In genomic region chr4:137069473-137069872, GRCh38 we compare ENCODE assay signal across 25 cellular contexts.
DNase-seq lines count a peak whose midpoint lies in the region; TF ChIP-seq lines count a peak whose summit lies in the region.
"Had no signal": no experiment of that assay in that cellular context is flagged by ENCODE, and none has a peak within 500 bp of the region (broad histone marks: within the 10 kb centered on the region; RNA-seq: fewer than 3 reads in every experiment).

No MANE protein-coding gene starts in this region.

- no peaks in the 10 kb centered on the region for H3K9me2 ChIP-seq in GM23248 (ENCODE audit: insufficient read depth)

- no TSS peak for BruUV-seq in Caco-2 (replicated peaks; lab: Mats Ljungman, UMichigan)

- H4K5ac ChIP-seq in H9 (ENCODE audit: insufficient read length, low read depth, low read length): no peak overlapping the region
- no peak overlapping the region for H4K5ac ChIP-seq in mesendoderm (ENCODE audit: low read length)

- WGBS in H9 (ENCODE audit: extremely low coverage, insufficient read length, low lambda C conversion rate): no CpG with 5 or more reads among the region's 2 CpGs
- no CpG with 5 or more reads among the region's 2 CpGs for WGBS in mesendoderm (ENCODE audit: extremely low coverage, insufficient coverage, low lambda C conversion rate)
- 90 to 94% methylated on average over 2 of the region's 2 CpGs for WGBS in GM23248 (ENCODE audit: low coverage in 1 of 2, low lambda C conversion rate in 2 of 2, missing lambda C conversion rate in 2 of 2), 2 experiments

- H3K9me3 ChIP-seq in H9 (ENCODE audit: control insufficient read depth, low read depth, low read length) (no peaks in the 10 kb centered on the region), GM23248 (ENCODE audit: low read depth) (no peaks in the 10 kb centered on the region), Caco-2 (no peaks in the 10 kb centered on the region)
- H3K9me3 ChIP-seq: adrenal gland, esophagus muscularis mucosa, psoas muscle, suprapubic skin had no signal

- H3K4me3 Mint-ChIP-seq in H9: no peak overlapping the region
- no peak overlapping the region for H3K4me3 Mint-ChIP-seq in Caco-2 (ENCODE audit: unreplicated experiment)
- H3K4me3 Mint-ChIP-seq: activated CD4-positive, alpha-beta memory T cell treated with anti-CD3 and anti-CD28 coated beads, Interleukin-2, amount 10 ng/mL, durations not matched to agents 7 days and 5 days; B cell; stimulated activated memory B cell treated with anti-CD40 and anti-IgM and Interleukin-4, amounts not matched to agents 10 μg/mL and 1 μg/mL and 100 μg/mL, for 72 hours had no signal

- CTCF ChIA-PET in Caco-2 (lab: Charles Lee): no interaction called here

- H2BK20ac ChIP-seq in H9 (ENCODE audit: low read depth, low read length, poor library complexity, severe bottlenecking): no peak overlapping the region

- H3K9me3 Mint-ChIP-seq in H9: no peaks in the 10 kb centered on the region
- no peaks in the 10 kb centered on the region for H3K9me3 Mint-ChIP-seq in Caco-2 (ENCODE audit: unreplicated experiment)

- in situ Hi-C loops in GM23248 (cut with MboI): no loop called here

- no peaks in the 10 kb centered on the region for H3F3A ChIP-seq in GM23248 (ENCODE audit: insufficient read depth)

- H2BK15ac ChIP-seq in H9 (ENCODE audit: low read depth, low read length) (no peak overlapping the region), mesendoderm (replicated peaks; ENCODE audit: low read depth) (no peak overlapping the region)

- intact Hi-C loops in Caco-2 (cut with micrococcal nuclease; ENCODE audit: unreplicated experiment): no loop called here

- H2BK120ac ChIP-seq in H9 (ENCODE audit: low read depth, low read length, poor library complexity, severe bottlenecking) (no peak overlapping the region), mesendoderm (ENCODE audit: low read depth, low read length) (no peak overlapping the region)

- H3K79me2 ChIP-seq in H9 (ENCODE audit: insufficient read depth, low read length): no peaks in the 10 kb centered on the region
- H3K79me2 ChIP-seq in mesendoderm (ENCODE audit: control insufficient read depth, insufficient read depth, low read length): no peaks in the 10 kb centered on the region
- no peaks in the 10 kb centered on the region for H3K79me2 ChIP-seq in GM23248 (ENCODE audit: insufficient read depth)

- H3K27me3 Mint-ChIP-seq in H9 (ENCODE audit: low read depth) (no peaks in the 10 kb centered on the region), Caco-2 (ENCODE audit: insufficient read depth, unreplicated experiment) (no peaks in the 10 kb centered on the region)
- H3K27me3 Mint-ChIP-seq: activated CD4-positive, alpha-beta memory T cell treated with anti-CD3 and anti-CD28 coated beads, Interleukin-2, amount 10 ng/mL, durations not matched to agents 7 days and 5 days; B cell; stimulated activated memory B cell treated with anti-CD40 and anti-IgM and Interleukin-4, amounts not matched to agents 10 μg/mL and 1 μg/mL and 100 μg/mL, for 72 hours had no signal

- H2BK5ac ChIP-seq in H9 (ENCODE audit: insufficient read length, low read length): no peak overlapping the region
- no peak overlapping the region for H2BK5ac ChIP-seq in mesendoderm (ENCODE audit: low read length)

- H3K4ac ChIP-seq in H9 (ENCODE audit: low read depth, low read length) (no peak overlapping the region), mesendoderm (ENCODE audit: low read depth, low read length) (no peak overlapping the region)

- H3K9ac ChIP-seq in H9 (ENCODE audit: extremely low read depth, insufficient read length, low read length) (no peak overlapping the region), mesendoderm (ENCODE audit: low read length) (no peak overlapping the region), GM23248 (no peak overlapping the region)

- H3K4me1 Mint-ChIP-seq in H9: peaks cover 0 to 3% of the 10 kb centered on the region in 2 experiments; a peak in 2 of 4 replicates
- H3K4me1 Mint-ChIP-seq in Caco-2 (ENCODE audit: low read depth, unreplicated experiment): no peaks in the 10 kb centered on the region
- H3K4me1 Mint-ChIP-seq: activated CD4-positive, alpha-beta memory T cell treated with anti-CD3 and anti-CD28 coated beads, Interleukin-2, amount 10 ng/mL, durations not matched to agents 7 days and 5 days; B cell; stimulated activated memory B cell treated with anti-CD40 and anti-IgM and Interleukin-4, amounts not matched to agents 10 μg/mL and 1 μg/mL and 100 μg/mL, for 72 hours had no signal

- H2AFZ ChIP-seq in H9 (ENCODE audit: low read length) (no peak overlapping the region), GM23248 (no peak overlapping the region)

- no peak overlapping the region for H2BK12ac ChIP-seq in H9 (ENCODE audit: insufficient read length, low read depth, low read length)

- no peaks in the 10 kb centered on the region for H3K23me2 ChIP-seq in H9 (ENCODE audit: insufficient read length, low read depth, low read length, poor library complexity, severe bottlenecking)

- H3K27ac Mint-ChIP-seq in H9: no peak overlapping the region
- H3K27ac Mint-ChIP-seq in Caco-2 (ENCODE audit: unreplicated experiment): no peak overlapping the region
- H3K27ac Mint-ChIP-seq: activated CD4-positive, alpha-beta memory T cell treated with anti-CD3 and anti-CD28 coated beads, Interleukin-2, amount 10 ng/mL, durations not matched to agents 7 days and 5 days; B cell; stimulated activated memory B cell treated with anti-CD40 and anti-IgM and Interleukin-4, amounts not matched to agents 10 μg/mL and 1 μg/mL and 100 μg/mL, for 72 hours had no signal

- no peak overlapping the region for H3K27ac ChIP-seq in H9 (ENCODE audit: insufficient read length, low read depth, low read length)
- no peak overlapping the region for H3K27ac ChIP-seq in mesendoderm (ENCODE audit: low read depth, low read length)
- H3K27ac ChIP-seq in GM23248: no peak overlapping the region
- H3K27ac ChIP-seq: adrenal gland, brain microvascular endothelial cell, esophagus muscularis mucosa, HL-60, psoas muscle, suprapubic skin had no signal

- peak; percentile 4 for DNase-seq in GM12865 (ENCODE audit: low read depth)
- DNase-seq in H9: no peak
- peak; percentile 16 for DNase-seq in OCI-M1 (lab: John Stamatoyannopoulos, UW)
- DNase-seq in mesendoderm: peak; percentile 41
- no peak for DNase-seq in GM23248
- no peak for DNase-seq in NCI-H1092 (lab: John Stamatoyannopoulos, UW)
- no peak for DNase-seq in Caco-2
- DNase-seq: activated CD4-positive, alpha-beta memory T cell treated with anti-CD3 and anti-CD28 coated beads, Interleukin-2, amount 10 ng/mL, durations not matched to agents 7 days and 5 days; adrenal gland; brain microvascular endothelial cell; effector memory CD4-positive, alpha-beta T cell; EL; IMR-90; kidney; NCI-H1694; NCI-H2171 treated with DMSO at 0.1 percent for 48 hours; NCI-H524 treated with DMSO at 0.1 percent for 48 hours; psoas muscle; T1000 had no signal

- H4K8ac ChIP-seq in H9 (replicated peaks; ENCODE audit: insufficient read length, low read depth, low read length) (no peak overlapping the region), mesendoderm (ENCODE audit: low read depth, low read length) (no peak overlapping the region)

- H3K4me3 ChIP-seq in GM12865 (ENCODE audit: low read depth, low read length) (no peak overlapping the region), mesendoderm (ENCODE audit: low read length) (no peak overlapping the region), GM23248 (no peak overlapping the region), Caco-2 (ENCODE audit: low read depth, low read length) (no peak overlapping the region)
- H3K4me3 ChIP-seq: adrenal gland, esophagus muscularis mucosa, lung, psoas muscle, suprapubic skin had no signal

- H3K36me3 ChIP-seq in mesendoderm (ENCODE audit: control insufficient read depth, insufficient read depth, low read length) (no peaks in the 10 kb centered on the region), GM23248 (ENCODE audit: low read depth) (no peaks in the 10 kb centered on the region), Caco-2 (ENCODE audit: control insufficient read depth, insufficient read depth, low read length) (no peaks in the 10 kb centered on the region)
- H3K36me3 ChIP-seq: adrenal gland, brain microvascular endothelial cell, esophagus muscularis mucosa, suprapubic skin had no signal

- no peak overlapping the region for H4K91ac ChIP-seq in H9 (ENCODE audit: insufficient read length, low read depth, low read length)

- H4K20me1 ChIP-seq in H9 (ENCODE audit: control insufficient read depth, insufficient read depth, insufficient read length): no peaks in the 10 kb centered on the region
- H4K20me1 ChIP-seq in GM23248 (ENCODE audit: insufficient read depth): no peaks in the 10 kb centered on the region

- H3K14ac ChIP-seq in H9 (ENCODE audit: insufficient read depth, low read length): no peak overlapping the region

- H3K56ac ChIP-seq in H9 (ENCODE audit: insufficient read length, low read depth, low read length) (no peak overlapping the region), mesendoderm (ENCODE audit: low read length) (no peak overlapping the region)

- H3K23ac ChIP-seq in H9 (ENCODE audit: insufficient read length, low read depth, low read length) (no peak overlapping the region), mesendoderm (ENCODE audit: low read length) (no peak overlapping the region)

- no peaks in the 10 kb centered on the region for H3K79me1 ChIP-seq in H9 (ENCODE audit: insufficient read depth, low read depth, low read length, poor library complexity, severe bottlenecking)
- H3K79me1 ChIP-seq in mesendoderm (ENCODE audit: low read length): no peaks in the 10 kb centered on the region

- no peaks in the 10 kb centered on the region for H3K27me3 ChIP-seq in H9 (ENCODE audit: insufficient read depth, low read length)
- no peaks in the 10 kb centered on the region for H3K27me3 ChIP-seq in mesendoderm (ENCODE audit: insufficient read depth, low read length, poor library complexity)
- H3K27me3 ChIP-seq in GM23248 (replicated peaks; ENCODE audit: insufficient read depth): no peaks in the 10 kb centered on the region
- no peaks in the 10 kb centered on the region for H3K27me3 ChIP-seq in Caco-2 (replicated peaks; ENCODE audit: control insufficient read depth, insufficient read depth, low read length)
- H3K27me3 ChIP-seq: adrenal gland, brain microvascular endothelial cell, esophagus muscularis mucosa, suprapubic skin had no signal

- H3K4me1 ChIP-seq in H9 (ENCODE audit: insufficient read depth, low read length) (no peaks in the 10 kb centered on the region), mesendoderm (ENCODE audit: control insufficient read depth, low read depth, low read length) (no peaks in the 10 kb centered on the region), GM23248 (ENCODE audit: insufficient read depth) (no peaks in the 10 kb centered on the region), Caco-2 (no peaks in the 10 kb centered on the region)
- H3K4me1 ChIP-seq: adrenal gland, esophagus muscularis mucosa, psoas muscle, suprapubic skin had no signal

- TF ChIP-seq CTCF in GM12865 (IDR thresholded peaks at IDR 0.05; ENCODE audit: insufficient read depth, low read depth, low read length, missing control alignments) (no peak), H9 (conservative IDR thresholded peaks at IDR 0.05) (peak; percentile 46), Caco-2 (IDR thresholded peaks at IDR 0.05; ENCODE audit: insufficient read depth in 1 of 2, low read depth in 1 of 2, low read length in 1 of 2, severe bottlenecking in 1 of 2, unreplicated experiment in 1 of 2) (peak in 1 of 2 experiments; percentile 7)

- POLR2A ChIA-PET in Caco-2 (lab: Charles Lee): no interaction called here

- H3T11ph ChIP-seq in H9 (ENCODE audit: low read length): no peak overlapping the region

- H3K18ac ChIP-seq in H9 (ENCODE audit: insufficient read length, low read depth, low read length) (no peak overlapping the region), mesendoderm (ENCODE audit: low read length) (no peak overlapping the region)

- no peak overlapping the region for H2AK5ac ChIP-seq in H9 (ENCODE audit: insufficient read length, low read length)
- H2AK5ac ChIP-seq in mesendoderm (ENCODE audit: low read length): no peak overlapping the region

- no peaks in the 10 kb centered on the region; a peak in 1 of 7 replicates for H3K36me3 Mint-ChIP-seq in H9 (ENCODE audit: insufficient read depth in 1 of 3, low read depth in 3 of 3)
- H3K36me3 Mint-ChIP-seq in Caco-2 (ENCODE audit: insufficient read depth, unreplicated experiment): no peaks in the 10 kb centered on the region
- H3K36me3 Mint-ChIP-seq: stimulated activated memory B cell treated with anti-CD40 and anti-IgM and Interleukin-4, amounts not matched to agents 10 μg/mL and 1 μg/mL and 100 μg/mL, for 72 hours had no signal

- no peak overlapping the region for H3K4me2 ChIP-seq in H9 (ENCODE audit: insufficient read depth, insufficient read length, low read length)
- H3K4me2 ChIP-seq in mesendoderm (ENCODE audit: low read length): no peak overlapping the region
- H3K4me2 ChIP-seq in GM23248 (ENCODE audit: unreplicated experiment): no peak overlapping the region

Comparison
In these comparisons a context has a peak if more than half of its experiments do, and no peak if none do; other contexts are left out.
1. DNase-seq: peak in GM12865 (single experiment), OCI-M1 (single experiment) and mesendoderm (single experiment); none in H9 (single experiment), GM23248 (single experiment), NCI-H1092 (single experiment) and Caco-2 (0 of 2).